Comparison of ENCODE assay signal across 1 cellular context in the genomic region with DNA sequence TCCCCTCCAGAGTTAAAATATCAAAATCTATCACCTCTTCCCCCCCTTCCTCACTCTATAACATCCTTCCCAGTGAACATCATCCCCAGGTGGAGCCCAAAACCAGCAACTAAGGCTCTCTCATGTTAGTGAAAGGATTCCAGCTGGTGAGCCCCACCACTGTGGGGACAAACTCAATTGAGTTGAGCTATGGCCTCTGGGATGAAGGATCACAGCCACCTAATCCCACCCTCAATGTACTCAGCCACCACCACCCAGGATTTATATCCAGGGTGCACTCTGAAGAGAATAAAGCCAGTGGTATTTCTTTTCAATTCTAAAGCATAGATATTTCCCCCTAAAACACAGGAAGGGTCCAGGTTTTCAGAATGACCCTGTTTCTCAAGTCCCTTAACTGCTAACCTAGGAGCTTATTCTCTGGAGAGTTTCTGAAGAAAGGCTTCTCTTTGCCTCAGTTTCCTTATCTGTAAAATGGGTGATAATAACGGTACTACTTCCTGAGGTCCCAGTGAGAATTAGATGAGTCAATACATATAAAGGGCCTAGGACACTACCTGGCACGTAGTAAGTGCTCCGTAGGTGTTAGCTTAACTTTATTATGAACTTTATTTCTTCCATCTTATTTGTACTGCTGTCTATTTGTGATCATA.
TF ChIP-seq lines count a peak whose summit lies in the region.

No MANE protein-coding gene starts in this region.

TF ChIP-seq in K562, 482 proteins besides CTCF, POLR2A, EP300 and RAD21:
- TF ChIP-seq CHCHD3 (CRISPR knock-in tag; IDR thresholded peaks at IDR 0.05), result peak; percentile 70; the same call in 1 of the 2 replicates
- TF ChIP-seq RCOR1 (IDR thresholded peaks at IDR 0.05; ENCODE audit: borderline replicate concordance in 1 of 2, low read depth in 2 of 2, low read length in 2 of 2), result peak in 1 of 2 experiments; percentile 41; a peak in 1 of 4 replicates
- TF ChIP-seq SIN3A (IDR thresholded peaks at IDR 0.05; ENCODE audit: borderline replicate concordance in 2 of 2, control insufficient read depth in 1 of 2, low read depth in 2 of 2, low read length in 2 of 2), result peak in 1 of 2 experiments; percentile 76; a peak in 1 of 4 replicates
- TF ChIP-seq KDM1A (IDR thresholded peaks at IDR 0.05), result peak; percentile 32 to 58; a peak in 1 of 4 replicates
- peak; percentile 98 for TF ChIP-seq RBM25 (IDR thresholded peaks at IDR 0.05; ENCODE audit: low read depth, low read length, severe bottlenecking)
- TF ChIP-seq SMARCA5 (IDR thresholded peaks at IDR 0.05), result 0 out of 2 replicates have a peak, but pooled peaks have one; percentile 21
- peak; percentile 68; the same call in 1 of the 2 replicates for TF ChIP-seq POLR2AphosphoS5 (IDR thresholded peaks at IDR 0.05; ENCODE audit: control insufficient read depth, insufficient read depth, low read depth, low read length)
- TF ChIP-seq, protein P1, sequence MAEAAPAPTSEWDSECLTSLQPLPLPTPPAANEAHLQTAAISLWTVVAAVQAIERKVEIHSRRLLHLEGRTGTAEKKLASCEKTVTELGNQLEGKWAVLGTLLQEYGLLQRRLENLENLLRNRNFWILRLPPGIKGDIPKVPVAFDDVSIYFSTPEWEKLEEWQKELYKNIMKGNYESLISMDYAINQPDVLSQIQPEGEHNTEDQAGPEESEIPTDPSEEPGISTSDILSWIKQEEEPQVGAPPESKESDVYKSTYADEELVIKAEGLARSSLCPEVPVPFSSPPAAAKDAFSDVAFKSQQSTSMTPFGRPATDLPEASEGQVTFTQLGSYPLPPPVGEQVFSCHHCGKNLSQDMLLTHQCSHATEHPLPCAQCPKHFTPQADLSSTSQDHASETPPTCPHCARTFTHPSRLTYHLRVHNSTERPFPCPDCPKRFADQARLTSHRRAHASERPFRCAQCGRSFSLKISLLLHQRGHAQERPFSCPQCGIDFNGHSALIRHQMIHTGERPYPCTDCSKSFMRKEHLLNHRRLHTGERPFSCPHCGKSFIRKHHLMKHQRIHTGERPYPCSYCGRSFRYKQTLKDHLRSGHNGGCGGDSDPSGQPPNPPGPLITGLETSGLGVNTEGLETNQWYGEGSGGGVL (CRISPR knock-in tag; IDR thresholded peaks at IDR 0.05), result no peak
- TF ChIP-seq ASH1L (IDR thresholded peaks at IDR 0.05; ENCODE audit: borderline replicate concordance, low read depth, partially characterized antibody), result no peak
- TF ChIP-seq HDAC2 (IDR thresholded peaks at IDR 0.05), result 0 out of 2 replicates have a peak, but pooled peaks have one; percentile 22
- peak; percentile 73; the same call in 1 of the 2 replicates for TF ChIP-seq BCOR (IDR thresholded peaks at IDR 0.05)
- peak; percentile 58 for TF ChIP-seq FIP1L1 (IDR thresholded peaks at IDR 0.05; ENCODE audit: low read depth, low read length, poor library complexity, severe bottlenecking)
- TF ChIP-seq POLR2G (IDR thresholded peaks at IDR 0.05; ENCODE audit: low read depth, low read length), result 0 out of 2 replicates have a peak, but pooled peaks have one; percentile 24
- TF ChIP-seq POLR2AphosphoS2 (IDR thresholded peaks at IDR 0.05; ENCODE audit: low read length), result peak; percentile 67; the same call in 1 of the 2 replicates
- TF ChIP-seq MAFG (tag; conservative IDR thresholded peaks at IDR 0.05), result no peak
- no peak for TF ChIP-seq EGR1 (conservative IDR thresholded peaks at IDR 0.05)
